Comparison of ENCODE assay signal across 8 cellular contexts in the genomic region with DNA sequence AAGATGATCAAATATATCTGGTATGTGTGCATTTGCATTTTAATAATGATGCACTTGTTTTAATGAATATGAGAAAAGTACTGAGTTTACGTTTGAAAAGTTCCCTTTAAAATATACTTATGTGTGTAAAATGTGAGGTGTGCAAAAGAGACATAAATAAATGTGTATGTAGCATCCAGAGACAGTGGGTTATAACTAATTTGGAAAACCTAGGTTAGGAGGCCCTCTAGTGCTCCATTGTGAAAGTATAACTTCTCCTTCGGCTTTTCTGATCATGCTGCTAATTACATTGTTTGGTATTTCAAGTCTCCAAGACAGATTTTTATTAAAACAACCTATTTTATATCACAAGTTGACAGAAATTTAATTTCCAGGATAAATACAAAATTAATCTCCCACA. TPM values are rescaled to one million over a fixed set of nuclear protein-coding genes. Genes with fewer than 3 reads are reported as not detected.
DNase-seq lines count a peak whose midpoint lies in the region; ATAC-seq and TF ChIP-seq lines count a peak whose summit lies in the region.

No MANE protein-coding gene starts in this region.

- H3K4me2 ChIP-seq in OCI-LY1 (ENCODE audit: low read length): no peak overlapping the region

- intact Hi-C loops in psoas muscle (cut with DNase I): loop anchor here in 1 of 2 donors (5.0 kb wide), 1 partner anchor 68 kb away; no protein-coding TSS in a partner anchor

- DNase-seq in AG20443 (ENCODE audit: low spot score) (peak; percentile 18), erythroblast (lab: John Stamatoyannopoulos, UW) (peak; percentile 1 to 14), psoas muscle (no peak)
- no peak for DNase-seq in activated naive CD4-positive, alpha-beta T cell treated with Interleukin-2 at 50 U/mL for 16 hours

- H3F3A ChIP-seq in OCI-LY1 (ENCODE audit: insufficient read depth, low read length): no peaks in the 10 kb centered on the region

- H3K4me1 ChIP-seq in OCI-LY1 (ENCODE audit: insufficient read depth, low read length, severe bottlenecking) (no peaks in the 10 kb centered on the region), psoas muscle (no peaks in the 10 kb centered on the region)

- no peak overlapping the region for H3K4me3 ChIP-seq in OCI-LY1 (ENCODE audit: low read depth, low read length, poor library complexity, severe bottlenecking)
- no peak overlapping the region for H3K4me3 ChIP-seq in psoas muscle

- no peaks in the 10 kb centered on the region for H4K20me1 ChIP-seq in OCI-LY1 (ENCODE audit: insufficient read depth, low read length)

- TF ChIP-seq CTCF in OCI-LY1 (IDR thresholded peaks at IDR 0.05; ENCODE audit: low read length): peak; percentile 90
- TF ChIP-seq CTCF in psoas muscle (IDR thresholded peaks at IDR 0.05): peak; percentile 28

- 7 to 11% (median 9%) methylated on average over 2 of the region's 2 CpGs for WGBS in psoas muscle, 3 donors

- H2AFZ ChIP-seq in OCI-LY1 (ENCODE audit: low read length): no peak overlapping the region

- H3K27ac ChIP-seq in OCI-LY1 (ENCODE audit: low read depth, low read length, poor library complexity, severe bottlenecking) (no peak overlapping the region), psoas muscle (no peak overlapping the region)

- no peak for TF ChIP-seq POLR2A in erythroblast (IDR thresholded peaks at IDR 0.05; ENCODE audit: low read length)

- H3K36me3 ChIP-seq in OCI-LY1 (ENCODE audit: insufficient read depth, low read length): no peaks in the 10 kb centered on the region
- no peaks in the 10 kb centered on the region for H3K36me3 ChIP-seq in psoas muscle (ENCODE audit: insufficient read depth in 1 of 2, low read depth in 1 of 2)

- peak; percentile 64 for ATAC-seq in GM18858 (IDR thresholded peaks at IDR 0.05; ENCODE audit: unreplicated experiment)
- peak; percentile 67 for ATAC-seq in HG03442 (IDR thresholded peaks at IDR 0.05; ENCODE audit: unreplicated experiment)
- no peak for ATAC-seq in psoas muscle
- no peak for ATAC-seq in esophagus mucosa

- no peaks in the 10 kb centered on the region for H3K9me2 ChIP-seq in OCI-LY1 (ENCODE audit: low read depth, low read length)

- H3K9me3 ChIP-seq in OCI-LY1 (ENCODE audit: low read length) (no peaks in the 10 kb centered on the region), psoas muscle (no peaks in the 10 kb centered on the region)

- no peak overlapping the region for H3K9ac ChIP-seq in OCI-LY1 (ENCODE audit: low read length)

- H3K27me3 ChIP-seq in OCI-LY1 (ENCODE audit: insufficient read depth, low read length) (no peaks in the 10 kb centered on the region), psoas muscle (ENCODE audit: insufficient read depth in 3 of 3, low read length in 2 of 3) (no peaks in the 10 kb centered on the region)

- H3K79me2 ChIP-seq in OCI-LY1 (ENCODE audit: insufficient read depth, low read length): no peaks in the 10 kb centered on the region

RNA-seq across cellular contexts. Expression of a gene that starts 30.1 kb away (rescaled TPM):
- total RNA-seq in psoas muscle (not detected), esophagus mucosa (251 TPM)
- polyA plus RNA-seq in psoas muscle: under 1 TPM in 2 of 3 donors, not detected in 1; 0.04 TPM

Comparison
In these comparisons a context has a peak if more than half of its experiments do, and no peak if none do; other contexts are left out.
1. DNase-seq: peak in AG20443 (single experiment) and erythroblast (2 of 2); none in psoas muscle (0 of 2) and activated naive CD4-positive, alpha-beta T cell treated with Interleukin-2 at 50 U/mL for 16 hours (single experiment).
2. ATAC-seq: peak in GM18858 (single experiment) and HG03442 (single experiment); none in psoas muscle (0 of 4) and esophagus mucosa (single experiment).
3. RNA of a gene that starts 30.1 kb away (total RNA-seq): 251 TPM in esophagus mucosa (single experiment); not detected in psoas muscle; every median in the first group is over 100 times any median in the second.